2 cellular contexts compared by ENCODE assay signal in the genomic region with DNA sequence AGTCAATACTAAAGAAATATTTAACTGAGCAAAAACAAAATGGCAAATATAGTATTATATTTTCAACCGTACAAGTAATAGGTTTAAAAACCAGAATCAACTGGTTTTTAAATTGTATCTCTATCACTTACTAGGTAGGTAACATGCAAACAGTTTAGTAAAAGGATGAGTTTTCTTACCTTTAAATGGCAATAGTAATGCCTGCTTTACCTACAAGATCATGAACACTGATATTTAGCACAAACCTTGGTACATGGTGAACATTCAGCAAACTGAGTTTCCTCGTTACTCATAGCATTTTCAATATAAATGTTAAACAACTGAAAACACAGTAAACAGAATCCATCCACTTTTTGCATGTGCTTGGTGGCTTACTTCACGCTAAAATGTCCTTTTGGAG.
TF ChIP-seq lines count a peak whose summit lies in the region.

No MANE protein-coding gene starts in this region.

TF ChIP-seq in HepG2, 621 proteins besides CTCF, POLR2A, EP300 and RAD21:
- TF ChIP-seq, protein P1, sequence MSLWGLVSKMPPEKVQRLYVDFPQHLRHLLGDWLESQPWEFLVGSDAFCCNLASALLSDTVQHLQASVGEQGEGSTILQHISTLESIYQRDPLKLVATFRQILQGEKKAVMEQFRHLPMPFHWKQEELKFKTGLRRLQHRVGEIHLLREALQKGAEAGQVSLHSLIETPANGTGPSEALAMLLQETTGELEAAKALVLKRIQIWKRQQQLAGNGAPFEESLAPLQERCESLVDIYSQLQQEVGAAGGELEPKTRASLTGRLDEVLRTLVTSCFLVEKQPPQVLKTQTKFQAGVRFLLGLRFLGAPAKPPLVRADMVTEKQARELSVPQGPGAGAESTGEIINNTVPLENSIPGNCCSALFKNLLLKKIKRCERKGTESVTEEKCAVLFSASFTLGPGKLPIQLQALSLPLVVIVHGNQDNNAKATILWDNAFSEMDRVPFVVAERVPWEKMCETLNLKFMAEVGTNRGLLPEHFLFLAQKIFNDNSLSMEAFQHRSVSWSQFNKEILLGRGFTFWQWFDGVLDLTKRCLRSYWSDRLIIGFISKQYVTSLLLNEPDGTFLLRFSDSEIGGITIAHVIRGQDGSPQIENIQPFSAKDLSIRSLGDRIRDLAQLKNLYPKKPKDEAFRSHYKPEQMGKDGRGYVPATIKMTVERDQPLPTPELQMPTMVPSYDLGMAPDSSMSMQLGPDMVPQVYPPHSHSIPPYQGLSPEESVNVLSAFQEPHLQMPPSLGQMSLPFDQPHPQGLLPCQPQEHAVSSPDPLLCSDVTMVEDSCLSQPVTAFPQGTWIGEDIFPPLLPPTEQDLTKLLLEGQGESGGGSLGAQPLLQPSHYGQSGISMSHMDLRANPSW (CRISPR knock-in tag; IDR thresholded peaks at IDR 0.05; ENCODE audit: borderline replicate concordance): no peak
- TF ChIP-seq FOXA3 (CRISPR knock-in tag; IDR thresholded peaks at IDR 0.05) (no peak), NFE2L1 (CRISPR knock-in tag; IDR thresholded peaks at IDR 0.05; ENCODE audit: borderline replicate concordance) (no peak), SRSF9 (IDR thresholded peaks at IDR 0.05; ENCODE audit: borderline replicate concordance, insufficient read depth, low read depth, low read length, poor library complexity, severe bottlenecking) (no peak)

TF ChIP-seq in HCT116, 20 proteins besides CTCF, POLR2A, EP300 and RAD21:
- TF ChIP-seq, protein P2, sequence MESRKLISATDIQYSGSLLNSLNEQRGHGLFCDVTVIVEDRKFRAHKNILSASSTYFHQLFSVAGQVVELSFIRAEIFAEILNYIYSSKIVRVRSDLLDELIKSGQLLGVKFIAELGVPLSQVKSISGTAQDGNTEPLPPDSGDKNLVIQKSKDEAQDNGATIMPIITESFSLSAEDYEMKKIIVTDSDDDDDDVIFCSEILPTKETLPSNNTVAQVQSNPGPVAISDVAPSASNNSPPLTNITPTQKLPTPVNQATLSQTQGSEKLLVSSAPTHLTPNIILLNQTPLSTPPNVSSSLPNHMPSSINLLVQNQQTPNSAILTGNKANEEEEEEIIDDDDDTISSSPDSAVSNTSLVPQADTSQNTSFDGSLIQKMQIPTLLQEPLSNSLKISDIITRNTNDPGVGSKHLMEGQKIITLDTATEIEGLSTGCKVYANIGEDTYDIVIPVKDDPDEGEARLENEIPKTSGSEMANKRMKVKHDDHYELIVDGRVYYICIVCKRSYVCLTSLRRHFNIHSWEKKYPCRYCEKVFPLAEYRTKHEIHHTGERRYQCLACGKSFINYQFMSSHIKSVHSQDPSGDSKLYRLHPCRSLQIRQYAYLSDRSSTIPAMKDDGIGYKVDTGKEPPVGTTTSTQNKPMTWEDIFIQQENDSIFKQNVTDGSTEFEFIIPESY (IDR thresholded peaks at IDR 0.05; ENCODE audit: extremely low read depth, insufficient replicate concordance, low read length): no peak
- TF ChIP-seq, protein P3, sequence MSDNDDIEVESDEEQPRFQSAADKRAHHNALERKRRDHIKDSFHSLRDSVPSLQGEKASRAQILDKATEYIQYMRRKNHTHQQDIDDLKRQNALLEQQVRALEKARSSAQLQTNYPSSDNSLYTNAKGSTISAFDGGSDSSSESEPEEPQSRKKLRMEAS (IDR thresholded peaks at IDR 0.05): no peak
- no peak for TF ChIP-seq ELF1 (IDR thresholded peaks at IDR 0.05; ENCODE audit: borderline replicate concordance, low read depth)
- TF ChIP-seq CEBPB (IDR thresholded peaks at IDR 0.05; ENCODE audit: low read depth): no peak
- no peak for TF ChIP-seq EGR1 (IDR thresholded peaks at IDR 0.05; ENCODE audit: low read depth)
- no peak for TF ChIP-seq ZNF274 (IDR thresholded peaks at IDR 0.05; ENCODE audit: low read depth, low read length)
- TF ChIP-seq SRF (IDR thresholded peaks at IDR 0.05; ENCODE audit: low read depth): no peak
- TF ChIP-seq, protein P4, sequence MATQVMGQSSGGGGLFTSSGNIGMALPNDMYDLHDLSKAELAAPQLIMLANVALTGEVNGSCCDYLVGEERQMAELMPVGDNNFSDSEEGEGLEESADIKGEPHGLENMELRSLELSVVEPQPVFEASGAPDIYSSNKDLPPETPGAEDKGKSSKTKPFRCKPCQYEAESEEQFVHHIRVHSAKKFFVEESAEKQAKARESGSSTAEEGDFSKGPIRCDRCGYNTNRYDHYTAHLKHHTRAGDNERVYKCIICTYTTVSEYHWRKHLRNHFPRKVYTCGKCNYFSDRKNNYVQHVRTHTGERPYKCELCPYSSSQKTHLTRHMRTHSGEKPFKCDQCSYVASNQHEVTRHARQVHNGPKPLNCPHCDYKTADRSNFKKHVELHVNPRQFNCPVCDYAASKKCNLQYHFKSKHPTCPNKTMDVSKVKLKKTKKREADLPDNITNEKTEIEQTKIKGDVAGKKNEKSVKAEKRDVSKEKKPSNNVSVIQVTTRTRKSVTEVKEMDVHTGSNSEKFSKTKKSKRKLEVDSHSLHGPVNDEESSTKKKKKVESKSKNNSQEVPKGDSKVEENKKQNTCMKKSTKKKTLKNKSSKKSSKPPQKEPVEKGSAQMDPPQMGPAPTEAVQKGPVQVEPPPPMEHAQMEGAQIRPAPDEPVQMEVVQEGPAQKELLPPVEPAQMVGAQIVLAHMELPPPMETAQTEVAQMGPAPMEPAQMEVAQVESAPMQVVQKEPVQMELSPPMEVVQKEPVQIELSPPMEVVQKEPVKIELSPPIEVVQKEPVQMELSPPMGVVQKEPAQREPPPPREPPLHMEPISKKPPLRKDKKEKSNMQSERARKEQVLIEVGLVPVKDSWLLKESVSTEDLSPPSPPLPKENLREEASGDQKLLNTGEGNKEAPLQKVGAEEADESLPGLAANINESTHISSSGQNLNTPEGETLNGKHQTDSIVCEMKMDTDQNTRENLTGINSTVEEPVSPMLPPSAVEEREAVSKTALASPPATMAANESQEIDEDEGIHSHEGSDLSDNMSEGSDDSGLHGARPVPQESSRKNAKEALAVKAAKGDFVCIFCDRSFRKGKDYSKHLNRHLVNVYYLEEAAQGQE (IDR thresholded peaks at IDR 0.05; ENCODE audit: low read depth): no peak
- no peak for TF ChIP-seq FOSL1 (IDR thresholded peaks at IDR 0.05; ENCODE audit: low read depth)
- TF ChIP-seq YY1 (IDR thresholded peaks at IDR 0.05; ENCODE audit: extremely low read depth, insufficient replicate concordance, low read depth, low read length): no peak
- TF ChIP-seq POLR2AphosphoS5 (IDR thresholded peaks at IDR 0.05; ENCODE audit: low read depth, low read length): no peak
- no peak for TF ChIP-seq CBX3 (IDR thresholded peaks at IDR 0.05; ENCODE audit: low read depth)
- no peak for TF ChIP-seq JUND (IDR thresholded peaks at IDR 0.05)
- TF ChIP-seq, protein P5, sequence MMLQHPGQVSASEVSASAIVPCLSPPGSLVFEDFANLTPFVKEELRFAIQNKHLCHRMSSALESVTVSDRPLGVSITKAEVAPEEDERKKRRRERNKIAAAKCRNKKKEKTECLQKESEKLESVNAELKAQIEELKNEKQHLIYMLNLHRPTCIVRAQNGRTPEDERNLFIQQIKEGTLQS (IDR thresholded peaks at IDR 0.05): no peak
